ENCODE assay signal across 12 cellular contexts in genomic region chr10:27819781-27820531, GRCh38.
A peak's percentile ranks its signal among the peaks of the same experiment; 100 is the strongest.
DNase-seq lines count a peak whose midpoint lies in the region; ATAC-seq and TF ChIP-seq lines count a peak whose summit lies in the region.
"Had no signal": no experiment of that assay in that cellular context is flagged by ENCODE, and none has a peak within 500 bp of the region (broad histone marks: within the 10 kb centered on the region; RNA-seq: fewer than 3 reads in every experiment).

No MANE protein-coding gene starts in this region.

- H2BK12ac ChIP-seq in mesenchymal stem cell (ENCODE audit: low read length in 2 of 2) = no peak overlapping the region

- TF ChIP-seq CTCF in epithelial cell of proximal tubule (conservative IDR thresholded peaks at IDR 0.05; ENCODE audit: low read depth, low read length) = no peak

- H3K27ac ChIP-seq in mesenchymal stem cell (ENCODE audit: low read length, poor library complexity, severe bottlenecking) = no peak overlapping the region
- H3K27ac ChIP-seq: 22Rv1 had no signal

- no peak overlapping the region for H3K4ac ChIP-seq in mesenchymal stem cell (ENCODE audit: low read depth in 1 of 2, low read length in 2 of 2)

- no peak overlapping the region for H3K4me2 ChIP-seq in mesenchymal stem cell (ENCODE audit: low read length, poor library complexity, severe bottlenecking)

- H2AFZ ChIP-seq in mesenchymal stem cell (ENCODE audit: low read depth, low read length) = no peak overlapping the region

- no peak overlapping the region for H2BK5ac ChIP-seq in mesenchymal stem cell (ENCODE audit: low read depth, low read length, poor library complexity, severe bottlenecking)

- no peak overlapping the region for H3K23ac ChIP-seq in mesenchymal stem cell (ENCODE audit: low read length in 2 of 2)

- H3K4me1 ChIP-seq in mesenchymal stem cell (ENCODE audit: control insufficient read depth, insufficient read depth, low read depth, low read length) = peaks cover 2% of the 10 kb centered on the region

- peaks cover 1% of the 10 kb centered on the region for H3K9me3 ChIP-seq in mesenchymal stem cell (ENCODE audit: control insufficient read depth, low read length)

- peak overlapping the region; percentile 56 for H4K91ac ChIP-seq in mesenchymal stem cell (ENCODE audit: low read length)

- no peak overlapping the region for H2BK120ac ChIP-seq in mesenchymal stem cell (ENCODE audit: low read depth, low read length)

- H2BK15ac ChIP-seq in mesenchymal stem cell (ENCODE audit: low read depth, poor library complexity, severe bottlenecking) = no peak overlapping the region

- no peak overlapping the region for H3K14ac ChIP-seq in mesenchymal stem cell (ENCODE audit: low read length in 2 of 2)

- H3K18ac ChIP-seq in mesenchymal stem cell (ENCODE audit: low read depth in 1 of 2, low read length in 2 of 2) = no peak overlapping the region

- H3K4me3 ChIP-seq in epithelial cell of proximal tubule (ENCODE audit: low read depth, low read length) (no peak overlapping the region), mesenchymal stem cell (ENCODE audit: insufficient read depth in 1 of 2, low read depth in 1 of 2, low read length in 2 of 2) (no peak overlapping the region)

- 91% methylated on average over 9 of the region's 9 CpGs for WGBS in mesenchymal stem cell

- H2AK5ac ChIP-seq in mesenchymal stem cell (ENCODE audit: low read length, severe bottlenecking) = no peak overlapping the region

- H3K27me3 ChIP-seq in mesenchymal stem cell (ENCODE audit: control insufficient read depth in 1 of 2, insufficient read depth in 1 of 2, low read length in 2 of 2) = no peaks in the 10 kb centered on the region

- H3K9ac ChIP-seq in mesenchymal stem cell (ENCODE audit: low read length) = no peak overlapping the region

- H4K8ac ChIP-seq in mesenchymal stem cell (ENCODE audit: low read length) = no peak overlapping the region

- no peaks in the 10 kb centered on the region for H3K36me3 ChIP-seq in mesenchymal stem cell (ENCODE audit: control insufficient read depth in 1 of 2, insufficient read depth in 2 of 2, low read depth in 1 of 2, low read length in 2 of 2)

- H3K79me1 ChIP-seq in mesenchymal stem cell (replicated peaks; ENCODE audit: low read length, poor library complexity, severe bottlenecking) = no peaks in the 10 kb centered on the region

- DNase-seq in SIG-M5 treated with dmso at 0.1 percent for 504 hours (lab: John Stamatoyannopoulos, UW; ENCODE audit: unreplicated experiment) (peak; percentile 0), SIG-M5 (lab: John Stamatoyannopoulos, UW) (no peak), epithelial cell of proximal tubule (ENCODE audit: low read depth) (peak; percentile 7), mesenchymal stem cell (peak; percentile 6), globus pallidus (ENCODE audit: low spot score) (no peak)
- DNase-seq: activated CD8-positive, alpha-beta T cell treated with anti-CD3 and anti-CD28 coated beads for 36 hours; NCI-H345; stimulated activated CD4-positive, alpha-beta T cell treated with anti-CD3 and anti-CD28 coated beads, Interleukin-15, amount 100 ng/mL, for 24 hours had no signal

- ATAC-seq in GM18909 (IDR thresholded peaks at IDR 0.05; ENCODE audit: poor library complexity, unreplicated experiment) = no peak
- ATAC-seq in HG03045 (IDR thresholded peaks at IDR 0.05; ENCODE audit: unreplicated experiment) = no peak
- no peak for ATAC-seq in HG02840 (IDR thresholded peaks at IDR 0.05; ENCODE audit: low FRiP score, unreplicated experiment)
- ATAC-seq: activated CD8-positive, alpha-beta T cell treated with anti-CD3 and anti-CD28 coated beads for 36 hours had no signal

Comparison
In these comparisons a context has a peak if more than half of its experiments do, and no peak if none do; other contexts are left out.
1. DNase-seq: peak in SIG-M5 treated with dmso at 0.1 percent for 504 hours (single experiment), epithelial cell of proximal tubule (single experiment) and mesenchymal stem cell (single experiment); none in SIG-M5 (single experiment) and globus pallidus (single experiment).